In genomic region chr15:78065973-78066946, GRCh38 we compare ENCODE assay signal across 7 cellular contexts. TPM values are rescaled to one million over a fixed set of nuclear protein-coding genes. Genes with fewer than 3 reads are reported as not detected.
A peak's percentile ranks its signal among the peaks of the same experiment; 100 is the strongest.
DNase-seq lines count a peak whose midpoint lies in the region; ATAC-seq and TF ChIP-seq lines count a peak whose summit lies in the region.

No MANE protein-coding gene starts in this region.

- in situ Hi-C loops in GM18951 (cut with MboI; ENCODE audit: low sequenced_read_pairs, unreplicated experiment): no loop called here

- peak overlapping the region; percentile 56 for H3K4me2 ChIP-seq in osteoblast (ENCODE audit: insufficient read depth, low read length)

- H3K27ac ChIP-seq in osteoblast (ENCODE audit: low read depth, low read length): peak overlapping the region; percentile 96

- no peak overlapping the region for H2AFZ ChIP-seq in osteoblast (ENCODE audit: low read length)

- ATAC-seq in HG02870 (IDR thresholded peaks at IDR 0.05; ENCODE audit: unreplicated experiment): peak; percentile 52

- no peak for TF ChIP-seq CTCF in osteoblast (IDR thresholded peaks at IDR 0.05; ENCODE audit: extremely low read depth, low read depth, low read length)

- H4K20me1 ChIP-seq in osteoblast (ENCODE audit: insufficient read depth, low read length): peaks cover 3% of the 10 kb centered on the region

- H3K27me3 ChIP-seq in adipocyte (replicated peaks; ENCODE audit: control insufficient read depth, insufficient read depth, low read length) (no peaks in the 10 kb centered on the region), osteoblast (ENCODE audit: insufficient read depth, low read length) (no peaks in the 10 kb centered on the region)

- H3K4me1 ChIP-seq in adipocyte (ENCODE audit: control insufficient read depth, insufficient read depth, low read length) (peaks cover 90% of the 10 kb centered on the region), osteoblast (ENCODE audit: insufficient read depth, low read length) (peaks cover 90% of the 10 kb centered on the region)

- H3K4me3 ChIP-seq in adipocyte (ENCODE audit: low read length) (peak overlapping the region; percentile 57), osteoblast (ENCODE audit: insufficient read depth, low read length) (peak overlapping the region; percentile 35)

- no peaks in the 10 kb centered on the region for H3K9me3 ChIP-seq in adipocyte (ENCODE audit: control insufficient read depth, low read length)
- no peaks in the 10 kb centered on the region for H3K9me3 ChIP-seq in osteoblast (ENCODE audit: low read depth, low read length)

- DNase-seq in adipocyte (ENCODE audit: low read depth) (no peak), osteoblast (ENCODE audit: insufficient read length, low spot score, missing footprints) (no peak), anterior cingulate cortex (lab: John Stamatoyannopoulos, UW) (no peak), 8988T (no peak), COLO829 (ENCODE audit: low spot score) (no peak)

- no peaks in the 10 kb centered on the region for H3K36me3 ChIP-seq in adipocyte (ENCODE audit: control insufficient read depth, insufficient read depth, low read length, severe bottlenecking)
- H3K36me3 ChIP-seq in osteoblast (ENCODE audit: insufficient read depth, low read length): no peaks in the 10 kb centered on the region

- peaks cover 75% of the 10 kb centered on the region for H3K79me2 ChIP-seq in osteoblast (ENCODE audit: insufficient read depth, low read length)

- peak overlapping the region; percentile 69 for H3K9ac ChIP-seq in adipocyte (ENCODE audit: low read length)

- peak; percentile 42 for TF ChIP-seq POLR2A in GM18951 (IDR thresholded peaks at IDR 0.05; ENCODE audit: extremely low read depth, insufficient read depth, insufficient read length)

RNA-seq across cellular contexts. Expression of gene TBC1D2B, which starts 11.3 kb away (rescaled TPM):
- total RNA-seq in osteoblast: 57.8 and 58.3 TPM in 2 replicates

RNA-seq across cellular contexts. Expression of gene SH2D7, which starts 26.1 kb away (rescaled TPM):
- not detected in 2 replicates for total RNA-seq in osteoblast
